In the genomic region with DNA sequence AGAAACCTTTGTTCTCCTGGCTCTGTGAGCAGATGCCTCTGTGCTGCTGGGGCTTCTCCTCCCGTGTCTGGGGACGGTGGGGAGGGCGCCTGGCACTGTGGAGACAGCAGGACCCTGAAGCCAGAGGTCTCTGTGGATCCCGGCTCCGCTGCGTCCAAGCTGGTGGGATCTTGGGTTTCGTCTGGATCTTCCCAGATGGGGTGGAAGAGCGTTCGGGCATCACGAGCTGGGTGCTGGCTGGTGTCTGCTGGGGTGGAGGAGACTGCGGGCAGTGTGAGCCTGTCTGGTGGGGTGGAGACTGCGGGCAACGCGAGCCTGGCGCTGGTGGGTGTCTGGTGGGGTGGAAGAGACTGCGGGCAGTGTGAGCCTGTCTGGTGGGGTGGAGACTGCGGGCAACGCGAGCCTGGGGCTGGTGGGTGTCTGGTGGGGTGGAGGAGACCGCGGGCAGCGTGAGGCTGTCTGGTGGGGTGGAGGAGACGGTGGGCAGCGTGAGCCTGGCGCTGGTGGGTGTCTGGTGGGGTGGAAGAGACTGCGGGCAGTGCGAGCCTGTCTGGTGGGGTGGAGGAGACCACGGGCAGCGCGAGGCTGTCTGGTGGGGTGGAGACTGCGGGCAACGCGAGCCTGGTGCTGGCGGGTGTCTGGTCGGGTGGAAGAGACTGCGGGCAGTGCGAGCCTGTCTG, we compare ENCODE assay signal across 21 cellular contexts. TPM values are rescaled to one million over a fixed set of nuclear protein-coding genes. Genes with fewer than 3 reads are reported as not detected.
DNase-seq lines count a peak whose midpoint lies in the region; ATAC-seq and TF ChIP-seq lines count a peak whose summit lies in the region.
"Had no signal": no experiment of that assay in that cellular context is flagged by ENCODE, and none has a peak within 500 bp of the region (broad histone marks: within the 10 kb centered on the region; RNA-seq: fewer than 3 reads in every experiment).

No MANE protein-coding gene starts in this region.

- peaks cover 5% of the 10 kb centered on the region for H3K4me1 Mint-ChIP-seq in T-helper 17 cell

- H3K27ac ChIP-seq in spleen (no peak overlapping the region), smooth muscle cell (ENCODE audit: low read depth) (no peak overlapping the region)
- H3K27ac ChIP-seq: KMS-11 had no signal

- intact Hi-C loops in spleen (cut with DNase I; ENCODE audit: low total_unique reads): no loop called here

- no peak overlapping the region for H3K27ac Mint-ChIP-seq in T-helper 17 cell
- H3K27ac Mint-ChIP-seq: CD8-positive, alpha-beta memory T cell had no signal

- H3F3A ChIP-seq in smooth muscle cell (ENCODE audit: low read depth): no peaks in the 10 kb centered on the region

- H3K4me1 ChIP-seq in spleen: no peaks in the 10 kb centered on the region
- H3K4me1 ChIP-seq in smooth muscle cell (ENCODE audit: low read depth): no peaks in the 10 kb centered on the region

- no peak for TF ChIP-seq POLR2A in spleen (IDR thresholded peaks at IDR 0.05)

- no peak overlapping the region for H3K4me2 ChIP-seq in smooth muscle cell
- H3K4me2 ChIP-seq: KMS-11 had no signal

- H3K4me3 ChIP-seq in spleen (no peak overlapping the region), smooth muscle cell (no peak overlapping the region)

- ATAC-seq in T-helper 17 cell: no peak
- ATAC-seq in left lobe of liver: no peak
- ATAC-seq: Panc1 had no signal

- H2AFZ ChIP-seq in smooth muscle cell (ENCODE audit: low read depth): no peak overlapping the region

- no peaks in the 10 kb centered on the region for H3K79me2 ChIP-seq in smooth muscle cell (ENCODE audit: low read depth)

- 81 to 93% (median 89%) methylated on average over 31 to 37 of the region's 37 CpGs for WGBS in spleen, 5 donors
- WGBS in smooth muscle cell (ENCODE audit: low lambda C conversion rate): 94% methylated on average over 15 of the region's 37 CpGs

- H3K27me3 ChIP-seq in spleen (replicated peaks in 1 of 7) (no peaks in the 10 kb centered on the region), smooth muscle cell (ENCODE audit: low read depth) (no peaks in the 10 kb centered on the region)

- H3K27me3 Mint-ChIP-seq in T-helper 17 cell: no peaks in the 10 kb centered on the region
- H3K27me3 Mint-ChIP-seq: CD8-positive, alpha-beta memory T cell had no signal

- no peaks in the 10 kb centered on the region for H4K20me1 ChIP-seq in smooth muscle cell (ENCODE audit: low read depth)

- H3K36me3 Mint-ChIP-seq in T-helper 17 cell (ENCODE audit: low read depth): no peaks in the 10 kb centered on the region

- H3K9me3 ChIP-seq in T-helper 17 cell (ENCODE audit: control insufficient read depth, low read length, poor library complexity, severe bottlenecking) (no peaks in the 10 kb centered on the region), spleen (no peaks in the 10 kb centered on the region), smooth muscle cell (replicated peaks; ENCODE audit: low read depth) (no peaks in the 10 kb centered on the region)

- H3K36me3 ChIP-seq in spleen (peaks cover 0 to 11% (median 0%) of the 10 kb centered on the region in 6 donors), smooth muscle cell (ENCODE audit: low read depth) (no peaks in the 10 kb centered on the region)

- TF ChIP-seq CTCF in spleen (IDR thresholded peaks at IDR 0.05 in 8 of 11, conservative IDR thresholded peaks at IDR 0.05 in 3 of 11): no peak
- no peak for TF ChIP-seq CTCF in smooth muscle cell (IDR thresholded peaks at IDR 0.05; ENCODE audit: borderline replicate concordance, insufficient read depth, poor library complexity, severe bottlenecking)

- DNase-seq in activated CD8-positive, alpha-beta memory T cell treated with anti-CD3 and anti-CD28 coated beads, Interleukin-2, amount 50 U/mL, for 48 hours: peak; percentile 42
- no peak for DNase-seq in activated CD8-positive, alpha-beta memory T cell treated with anti-CD3 and anti-CD28 coated beads, Interleukin-2, amount 50 U/mL, for 4 hours
- DNase-seq in T-helper 17 cell: no peak
- DNase-seq in left lobe of liver (ENCODE audit: low spot score): peak; percentile 19
- peak; percentile 60 for DNase-seq in spleen
- DNase-seq in smooth muscle cell (lab: John Stamatoyannopoulos, UW; ENCODE audit: unreplicated experiment): no peak
- no peak for DNase-seq in SHP77 treated with DMSO at 0.1 percent for 48 hours (lab: John Stamatoyannopoulos, UW)
- no peak for DNase-seq in COLO829 (ENCODE audit: low spot score)
- DNase-seq: AML-193; C1 segment of cervical spinal cord; CD8-positive, alpha-beta memory T cell; GOT3; NCI-H1105 treated with DMSO at 0.1 percent for 48 hours; NCI-H2029 treated with DMSO at 0.1 percent for 48 hours; NCI-H226; NCI-H510A treated with DMSO at 0.1 percent for 48 hours; NCI-H82 had no signal

- H3K9ac ChIP-seq in smooth muscle cell (ENCODE audit: low read depth): no peak overlapping the region
- H3K9ac ChIP-seq: KMS-11 had no signal

- peak overlapping the region; percentile 25 for H3K4me3 Mint-ChIP-seq in T-helper 17 cell
- H3K4me3 Mint-ChIP-seq: CD8-positive, alpha-beta memory T cell had no signal

RNA-seq across cellular contexts. Expression of a gene that starts 5.6 kb away (rescaled TPM):
- total RNA-seq in T-helper 17 cell (not detected), left lobe of liver (0.53 TPM), spleen (under 1 TPM in 3 of 7 donors, not detected in 4; 0.54 to 0.66 (median 0.54) TPM), smooth muscle cell (1.0 TPM in 1 of 2 replicates, not detected in the other)
- polyA plus RNA-seq in spleen (1 to 10 TPM in 2 of 3 donors, under 1 TPM in 1; 0.74 to 1.7 (median 1.1) TPM), smooth muscle cell (4.4 and 6.1 TPM in 2 replicates)
- total RNA-seq: A172; CD8-positive, alpha-beta memory T cell; Daoy had no signal
- polyA plus RNA-seq: CD8-positive, alpha-beta memory T cell had no signal

Comparison
In these comparisons a context has a peak if more than half of its experiments do, and no peak if none do; other contexts are left out.
1. DNase-seq: peak in activated CD8-positive, alpha-beta memory T cell treated with anti-CD3 and anti-CD28 coated beads, Interleukin-2, amount 50 U/mL, for 48 hours (single experiment), left lobe of liver (single experiment) and spleen (single experiment); none in activated CD8-positive, alpha-beta memory T cell treated with anti-CD3 and anti-CD28 coated beads, Interleukin-2, amount 50 U/mL, for 4 hours (single experiment), T-helper 17 cell (0 of 3), smooth muscle cell (single experiment), SHP77 treated with DMSO at 0.1 percent for 48 hours (single experiment) and COLO829 (single experiment).